In genomic region chr4:159748834-159749444, GRCh38 we compare ENCODE assay signal across 34 cellular contexts.
DNase-seq lines count a peak whose midpoint lies in the region; ATAC-seq and TF ChIP-seq lines count a peak whose summit lies in the region.
"Had no signal": no experiment of that assay in that cellular context is flagged by ENCODE, and none has a peak within 500 bp of the region (broad histone marks: within the 10 kb centered on the region; RNA-seq: fewer than 3 reads in every experiment).

No MANE protein-coding gene starts in this region.

- H3K4me1 Mint-ChIP-seq in WTC11 (peaks cover 4% of the 10 kb centered on the region), chondrocyte (ENCODE audit: low read depth) (no peaks in the 10 kb centered on the region), neural progenitor cell (peaks cover 10% of the 10 kb centered on the region), T-helper 17 cell (no peaks in the 10 kb centered on the region)
- H3K4me1 Mint-ChIP-seq in activated CD4-positive, alpha-beta memory T cell treated with anti-CD3 and anti-CD28 coated beads, Interleukin-2, amount 10 ng/mL, durations not matched to agents 7 days and 5 days = no peaks in the 10 kb centered on the region
- H3K4me1 Mint-ChIP-seq: B cell; CD14-positive monocyte; CD4-positive, alpha-beta memory T cell; CD4-positive, CD25-positive, alpha-beta regulatory T cell; CD8-positive, alpha-beta memory T cell had no signal

- H3K36me3 Mint-ChIP-seq in WTC11 (peaks cover 5% of the 10 kb centered on the region; the same call in 1 of the 2 replicates), chondrocyte (ENCODE audit: low read depth) (no peaks in the 10 kb centered on the region), neural progenitor cell (peaks cover 2% of the 10 kb centered on the region), T-helper 17 cell (ENCODE audit: low read depth) (no peaks in the 10 kb centered on the region)
- H3K36me3 Mint-ChIP-seq in activated CD4-positive, alpha-beta memory T cell treated with anti-CD3 and anti-CD28 coated beads, Interleukin-2, amount 10 ng/mL, durations not matched to agents 7 days and 5 days (ENCODE audit: low read depth) = no peaks in the 10 kb centered on the region
- H3K36me3 Mint-ChIP-seq: CD14-positive monocyte; CD4-positive, alpha-beta memory T cell; CD4-positive, CD25-positive, alpha-beta regulatory T cell; CD8-positive, alpha-beta memory T cell; CD8-positive, alpha-beta T cell had no signal

- no peak overlapping the region for H3K27ac Mint-ChIP-seq in WTC11
- peak overlapping the region; percentile 55 for H3K27ac Mint-ChIP-seq in chondrocyte (ENCODE audit: unreplicated experiment)
- peak overlapping the region; percentile 65 for H3K27ac Mint-ChIP-seq in neural progenitor cell
- H3K27ac Mint-ChIP-seq in T-helper 17 cell = no peak overlapping the region
- H3K27ac Mint-ChIP-seq in activated CD4-positive, alpha-beta memory T cell treated with anti-CD3 and anti-CD28 coated beads, Interleukin-2, amount 10 ng/mL, durations not matched to agents 7 days and 5 days = no peak overlapping the region
- H3K27ac Mint-ChIP-seq: B cell; CD14-positive monocyte; CD4-positive, alpha-beta memory T cell; CD4-positive, alpha-beta T cell; CD4-positive, CD25-positive, alpha-beta regulatory T cell; CD8-positive, alpha-beta memory T cell; CD8-positive, alpha-beta T cell had no signal

- peaks cover 13% of the 10 kb centered on the region for H3K9me3 Mint-ChIP-seq in WTC11
- H3K9me3 Mint-ChIP-seq in chondrocyte (ENCODE audit: low read depth) = peaks cover 9% of the 10 kb centered on the region
- H3K9me3 Mint-ChIP-seq in neural progenitor cell = peaks cover 10% of the 10 kb centered on the region
- H3K9me3 Mint-ChIP-seq in activated CD4-positive, alpha-beta memory T cell treated with anti-CD3 and anti-CD28 coated beads, Interleukin-2, amount 10 ng/mL, durations not matched to agents 7 days and 5 days = peaks cover 2% of the 10 kb centered on the region

- no peak overlapping the region for H3K4me2 ChIP-seq in neural progenitor cell
- H3K4me2 ChIP-seq: A549; BLaER1; BLaER1 treated with 17β-estradiol and CSF1 and Interleukin-3, amounts not matched to agents 10 nM and 100 nM had no signal

- POLR2A ChIA-PET in HEK293 (lab: Yijun Ruan, JAX) (no interaction called here), WTC11 (lab: Charles Lee) (no interaction called here)
- POLR2A ChIA-PET in activated CD4-positive, alpha-beta memory T cell treated with anti-CD3 and anti-CD28 coated beads, Interleukin-2, amount 10 ng/mL, durations not matched to agents 7 days and 5 days (lab: Charles Lee) = no interaction called here

- CTCF ChIA-PET in HEK293 (lab: Yijun Ruan, JAX) (interaction anchor here (1.0 kb wide), 1 partner anchor 15 kb away, joined by 3 read pairs; no protein-coding TSS in a partner anchor), WTC11 (lab: Charles Lee) (no interaction called here)
- CTCF ChIA-PET in activated CD4-positive, alpha-beta memory T cell treated with anti-CD3 and anti-CD28 coated beads, Interleukin-2, amount 10 ng/mL, durations not matched to agents 7 days and 5 days (lab: Charles Lee) = no interaction called here

- DNase-seq in WTC11 (ENCODE audit: low spot score) (no peak), chondrocyte (ENCODE audit: low spot score) (no peak), neural progenitor cell (ENCODE audit: low spot score) (no peak), T-helper 17 cell (no peak), NCI-H69 (lab: John Stamatoyannopoulos, UW) (no peak), GM13977 (ENCODE audit: low spot score) (no peak)
- DNase-seq in activated CD4-positive, alpha-beta memory T cell treated with anti-CD3 and anti-CD28 coated beads, Interleukin-2, amount 10 ng/mL, durations not matched to agents 7 days and 5 days = no peak
- DNase-seq: 8988T; ACHN; AML-193; BE2C; C1 segment of cervical spinal cord; Caco-2; Calu3; CD4-positive, alpha-beta memory T cell; CD4-positive, alpha-beta T cell; CD4-positive, CD25-positive, alpha-beta regulatory T cell; CD8-positive, alpha-beta memory T cell; CD8-positive, alpha-beta T cell; DMS 273 treated with DMSO at 0.1 percent for 48 hours; DMS153; DMS53; DMS79; DMS79 treated with DMSO at 0.1 percent for 48 hours; DND-41; EL had no signal

- H3K27me3 ChIP-seq in neural progenitor cell = no peaks in the 10 kb centered on the region
- H3K27me3 ChIP-seq: BE2C; BLaER1; BLaER1 treated with 17β-estradiol and CSF1 and Interleukin-3, amounts not matched to agents 10 nM and 100 nM had no signal

- no peaks in the 10 kb centered on the region for H3K36me3 ChIP-seq in HEK293 (ENCODE audit: control insufficient read depth in 2 of 2, insufficient read depth in 1 of 2, low read length in 2 of 2)
- H3K36me3 ChIP-seq in neural progenitor cell = peaks cover 4% of the 10 kb centered on the region
- H3K36me3 ChIP-seq: BE2C; BLaER1; BLaER1 treated with 17β-estradiol and CSF1 and Interleukin-3, amounts not matched to agents 10 nM and 100 nM had no signal

- H3K27me3 Mint-ChIP-seq in WTC11 (ENCODE audit: low read depth) (no peaks in the 10 kb centered on the region; the same call in 1 of the 2 replicates), chondrocyte (ENCODE audit: low read depth) (peaks cover 15% of the 10 kb centered on the region), neural progenitor cell (ENCODE audit: insufficient read depth, low read depth) (peaks cover 4% of the 10 kb centered on the region), T-helper 17 cell (no peaks in the 10 kb centered on the region)
- H3K27me3 Mint-ChIP-seq in activated CD4-positive, alpha-beta memory T cell treated with anti-CD3 and anti-CD28 coated beads, Interleukin-2, amount 10 ng/mL, durations not matched to agents 7 days and 5 days = no peaks in the 10 kb centered on the region
- H3K27me3 Mint-ChIP-seq: B cell; CD4-positive, alpha-beta memory T cell; CD4-positive, alpha-beta T cell; CD4-positive, CD25-positive, alpha-beta regulatory T cell; CD8-positive, alpha-beta memory T cell had no signal

- in situ Hi-C loops in GM13977 (cut with MboI; ENCODE audit: low pct_unique_long_range_greater_than_20kb, low sequenced_read_pairs, unreplicated experiment) = no loop called here

- no peaks in the 10 kb centered on the region for H3K79me2 ChIP-seq in neural progenitor cell (ENCODE audit: low read depth)

- H3F3A ChIP-seq in neural progenitor cell (ENCODE audit: low read depth) = no peaks in the 10 kb centered on the region

- H3K4me3 ChIP-seq in HEK293 (ENCODE audit: low read depth, low read length) (no peak overlapping the region), neural progenitor cell (no peak overlapping the region)
- H3K4me3 ChIP-seq: A549; BLaER1; BLaER1 treated with 17β-estradiol and CSF1 and Interleukin-3, amounts not matched to agents 10 nM and 100 nM had no signal

- H4K20me1 ChIP-seq in neural progenitor cell (ENCODE audit: low read depth) = no peaks in the 10 kb centered on the region
- H4K20me1 ChIP-seq: BLaER1; BLaER1 treated with 17β-estradiol and CSF1 and Interleukin-3, amounts not matched to agents 10 nM and 100 nM had no signal

- no peak overlapping the region for H3K4me3 Mint-ChIP-seq in WTC11
- H3K4me3 Mint-ChIP-seq in chondrocyte (ENCODE audit: unreplicated experiment) = no peak overlapping the region
- no peak overlapping the region for H3K4me3 Mint-ChIP-seq in neural progenitor cell
- H3K4me3 Mint-ChIP-seq in T-helper 17 cell = no peak overlapping the region
- H3K4me3 Mint-ChIP-seq in activated CD4-positive, alpha-beta memory T cell treated with anti-CD3 and anti-CD28 coated beads, Interleukin-2, amount 10 ng/mL, durations not matched to agents 7 days and 5 days = no peak overlapping the region
- H3K4me3 Mint-ChIP-seq: B cell; CD14-positive monocyte; CD4-positive, alpha-beta memory T cell; CD4-positive, alpha-beta T cell; CD8-positive, alpha-beta memory T cell; CD8-positive, alpha-beta T cell had no signal

- no peak overlapping the region for H3K27ac ChIP-seq in HEK293 (ENCODE audit: extremely low read depth, low read depth, low read length)
- H3K27ac ChIP-seq in neural progenitor cell = no peak overlapping the region
- H3K27ac ChIP-seq: 22Rv1; A549; BLaER1; BLaER1 treated with 17β-estradiol and CSF1 and Interleukin-3, amounts not matched to agents 10 nM and 100 nM; C4-2B had no signal

- H3K9me3 ChIP-seq in HEK293 (ENCODE audit: control insufficient read depth, insufficient read depth, low read depth, low read length) (no peaks in the 10 kb centered on the region), neural progenitor cell (ENCODE audit: low read depth) (no peaks in the 10 kb centered on the region), T-helper 17 cell (ENCODE audit: control insufficient read depth, low read length, poor library complexity, severe bottlenecking) (no peaks in the 10 kb centered on the region)
- H3K9me3 ChIP-seq: A549, BE2C, Caco-2 had no signal

- no peak overlapping the region for H3K9ac ChIP-seq in neural progenitor cell
- H3K9ac ChIP-seq: BLaER1; BLaER1 treated with 17β-estradiol and CSF1 and Interleukin-3, amounts not matched to agents 10 nM and 100 nM had no signal

- no peak overlapping the region for H2AFZ ChIP-seq in neural progenitor cell (replicated peaks)

- ATAC-seq in WTC11 (no peak), T-helper 17 cell (no peak)
- ATAC-seq: A549; CD8-positive, alpha-beta T cell had no signal

- H3K4me1 ChIP-seq in HEK293 (ENCODE audit: control insufficient read depth, insufficient read depth, low read length) = no peaks in the 10 kb centered on the region
- H3K4me1 ChIP-seq in neural progenitor cell = peaks cover 6% of the 10 kb centered on the region
- H3K4me1 ChIP-seq: A549; BE2C; BLaER1; BLaER1 treated with 17β-estradiol and CSF1 and Interleukin-3, amounts not matched to agents 10 nM and 100 nM; Caco-2 had no signal

- TF ChIP-seq CTCF in HEK293 (tag by site-specific recombination; IDR thresholded peaks at IDR 0.05) (no peak), WTC11 (IDR thresholded peaks at IDR 0.05) (no peak), chondrocyte (IDR thresholded peaks at IDR 0.05) (no peak), neural progenitor cell (IDR thresholded peaks at IDR 0.05) (no peak), GM13977 (IDR thresholded peaks at IDR 0.05; ENCODE audit: extremely low read depth, insufficient read depth, missing control alignments) (no peak)

TF ChIP-seq in HEK293, 187 proteins besides CTCF, POLR2A, EP300 and RAD21:
- TF ChIP-seq PRDM1 (tag by site-specific recombination; IDR thresholded peaks at IDR 0.05) (peak; percentile 98), ZNF311 (tag by site-specific recombination; IDR thresholded peaks at IDR 0.05; ENCODE audit: borderline replicate concordance) (no peak)

Comparison
In these comparisons a context has a peak if more than half of its experiments do, and no peak if none do; other contexts are left out.
1. H3K27ac Mint-ChIP-seq: peak in chondrocyte (single experiment) and neural progenitor cell (single experiment); none in WTC11 (single experiment), T-helper 17 cell (single experiment) and activated CD4-positive, alpha-beta memory T cell treated with anti-CD3 and anti-CD28 coated beads, Interleukin-2, amount 10 ng/mL, durations not matched to agents 7 days and 5 days (single experiment).